In genomic region chr6:21451546-21452013, GRCh38 we compare ENCODE assay signal across 21 cellular contexts.
"Had no signal": no experiment of that assay in that cellular context is flagged by ENCODE, and none has a peak within 500 bp of the region (broad histone marks: within the 10 kb centered on the region; RNA-seq: fewer than 3 reads in every experiment).

No MANE protein-coding gene starts in this region.

- H3K9ac ChIP-seq: parathyroid adenoma had no signal

- H3K27ac ChIP-seq: body of pancreas, gastroesophageal sphincter, heart right ventricle, left ventricle myocardium inferior, parathyroid adenoma, stomach, thoracic aorta, upper lobe of right lung, WERI-Rb-1 had no signal

- ATAC-seq: activated CD4-positive, alpha-beta T cell treated with anti-CD3 and anti-CD28 coated beads for 36 hours; body of pancreas; gastroesophageal sphincter; heart right ventricle; naive thymus-derived CD4-positive, alpha-beta T cell; upper lobe of right lung had no signal

- DNase-seq: activated CD4-positive, alpha-beta memory T cell treated with anti-CD3 and anti-CD28 coated beads, Interleukin-2, amount 10 ng/mL, durations not matched to agents 7 days and 5 days; activated CD4-positive, alpha-beta T cell treated with anti-CD3 and anti-CD28 coated beads for 36 hours; activated effector memory CD4-positive, alpha-beta T cell treated with anti-CD3 and anti-CD28 coated beads, Interleukin-2, amount 50 U/mL, for 16 hours; activated naive CD8-positive, alpha-beta T cell treated with anti-CD3 and anti-CD28 coated beads for 36 hours; activated T-cell treated with anti-CD3 and anti-CD28 coated beads, Interleukin-2, amount 50 U/mL, for 48 hours; amygdala; body of pancreas; caudate nucleus; heart right ventricle; islet precursor cell; left ventricle myocardium inferior; naive thymus-derived CD4-positive, alpha-beta T cell; stimulated activated CD4-positive, alpha-beta T cell treated with anti-CD3 and anti-CD28 coated beads, Interleukin-12 subunit alpha, Interleukin-12 subunit beta, amount 100 ng/mL, for 4 hours; stimulated activated CD4-positive, alpha-beta T cell treated with anti-CD3 and anti-CD28 coated beads, Interleukin-2, amount 100 ng/mL, for 24 hours; stomach; upper lobe of right lung; WERI-Rb-1 had no signal

- H3K4me1 ChIP-seq: body of pancreas, gastroesophageal sphincter, parathyroid adenoma, stomach, upper lobe of right lung had no signal

- H2AFZ ChIP-seq: parathyroid adenoma had no signal

- H3K4me3 ChIP-seq: body of pancreas, gastroesophageal sphincter, heart right ventricle, left ventricle myocardium inferior, stomach, thoracic aorta, upper lobe of right lung had no signal

- H3K79me2 ChIP-seq: parathyroid adenoma had no signal

- H3K27me3 ChIP-seq: body of pancreas, gastroesophageal sphincter, heart right ventricle, stomach, upper lobe of right lung had no signal

- FAIRE-seq: colon had no signal

- H3K9me3 ChIP-seq: body of pancreas, gastroesophageal sphincter, heart right ventricle, left ventricle myocardium inferior, stomach, thoracic aorta, upper lobe of right lung had no signal

- H3K36me3 ChIP-seq: gastroesophageal sphincter, heart right ventricle, left ventricle myocardium inferior, stomach, thoracic aorta, upper lobe of right lung, WERI-Rb-1 had no signal
